Comparison of ENCODE assay signal across 15 cellular contexts in genomic region chr6:36327226-36328009, GRCh38. TPM values are rescaled to one million over a fixed set of nuclear protein-coding genes. Genes with fewer than 3 reads are reported as not detected.
DNase-seq lines count a peak whose midpoint lies in the region; ATAC-seq and TF ChIP-seq lines count a peak whose summit lies in the region.
"Had no signal": no experiment of that assay in that cellular context is flagged by ENCODE, and none has a peak within 500 bp of the region (broad histone marks: within the 10 kb centered on the region; RNA-seq: fewer than 3 reads in every experiment).

No MANE protein-coding gene starts in this region.

- peak overlapping the region; percentile 3 to 98 (median 83) for H3K27ac Mint-ChIP-seq in brain
- no peak overlapping the region for H3K27ac Mint-ChIP-seq in T-helper 17 cell
- H3K27ac Mint-ChIP-seq: stimulated activated naive B cell treated with anti-CD40 and anti-IgM and Interleukin-4, amounts not matched to agents 10 μg/mL and 1 μg/mL and 100 μg/mL, for 72 hours had no signal

- peak overlapping the region in 4 of 5 experiments; percentile 0 to 65 (median 6) for H3K4me3 Mint-ChIP-seq in brain
- no peak overlapping the region for H3K4me3 Mint-ChIP-seq in T-helper 17 cell
- H3K4me3 Mint-ChIP-seq: stimulated activated naive B cell treated with anti-CD40 and anti-IgM and Interleukin-4, amounts not matched to agents 10 μg/mL and 1 μg/mL and 100 μg/mL, for 72 hours had no signal

- H3K36me3 Mint-ChIP-seq in brain (no peaks in the 10 kb centered on the region), T-helper 17 cell (ENCODE audit: low read depth) (peaks cover 5% of the 10 kb centered on the region)
- H3K36me3 Mint-ChIP-seq: stimulated activated naive B cell treated with anti-CD40 and anti-IgM and Interleukin-4, amounts not matched to agents 10 μg/mL and 1 μg/mL and 100 μg/mL, for 72 hours had no signal

- DNase-seq in DMS53 (lab: John Stamatoyannopoulos, UW) (peak; percentile 29), DMS53 treated with DMSO at 0.1 percent for 48 hours (lab: John Stamatoyannopoulos, UW; ENCODE audit: unreplicated experiment) (no peak), COLO668 (lab: John Stamatoyannopoulos, UW; ENCODE audit: unreplicated experiment) (peak; percentile 18), NCI-H345 (lab: John Stamatoyannopoulos, UW) (peak; percentile 77), NCI-H2196 (lab: John Stamatoyannopoulos, UW; ENCODE audit: unreplicated experiment) (no peak), T-helper 17 cell (no peak), HT-29 (ENCODE audit: low spot score) (no peak)
- DNase-seq: heart right ventricle; stimulated activated naive B cell treated with anti-CD40 and anti-IgM and Interleukin-4, amounts not matched to agents 10 μg/mL and 1 μg/mL and 100 μg/mL, for 72 hours; T-helper 9 cell; tibial artery had no signal

- no peak for ATAC-seq in T-helper 17 cell

- H3K9me3 Mint-ChIP-seq in brain, result peaks cover 0 to 2% (median 0%) of the 10 kb centered on the region in 5 experiments
- H3K9me3 Mint-ChIP-seq: stimulated activated naive B cell treated with anti-CD40 and anti-IgM and Interleukin-4, amounts not matched to agents 10 μg/mL and 1 μg/mL and 100 μg/mL, for 72 hours had no signal

- H3K9me3 ChIP-seq in T-helper 17 cell (ENCODE audit: control insufficient read depth, low read length, poor library complexity, severe bottlenecking), result no peaks in the 10 kb centered on the region
- H3K9me3 ChIP-seq: heart right ventricle, tibial artery had no signal

- H3K4me1 Mint-ChIP-seq in brain (peaks cover 71% of the 10 kb centered on the region), T-helper 17 cell (peaks cover 6% of the 10 kb centered on the region)

- TF ChIP-seq CTCF in brain (conservative IDR thresholded peaks at IDR 0.05), result no peak

- H3K27me3 Mint-ChIP-seq in brain (peaks cover 12% of the 10 kb centered on the region), T-helper 17 cell (peaks cover 17% of the 10 kb centered on the region)

RNA-seq across cellular contexts. Expression of gene BNIP5, which starts 9.3 kb away (rescaled TPM):
- not detected for polyA plus RNA-seq in brain (ENCODE audit: insufficient read depth, low read depth, low replicate concordance)
- total RNA-seq in T-helper 17 cell, result not detected
- total RNA-seq in HT-29 (2014; rRNA removed; shearing (Covaris generic)), result 3.6 and 4.6 TPM in 2 replicates
- total RNA-seq: astrocyte, heart right ventricle, lower leg skin, SK-MEL-5 had no signal
- polyA plus RNA-seq: heart right ventricle had no signal

RNA-seq across cellular contexts. Expression of gene PNPLA1, which starts 57.6 kb away (rescaled TPM):
- 0.15 TPM for polyA plus RNA-seq in brain (ENCODE audit: insufficient read depth, low read depth, low replicate concordance)
- under 1 TPM in 1 of 2 donors, not detected in 1; 0.15 TPM for total RNA-seq in T-helper 17 cell
- total RNA-seq in HT-29 (2014; rRNA removed; shearing (Covaris generic)), result 0.23 and 0.38 TPM in 2 replicates
- total RNA-seq: astrocyte, SK-MEL-5 had no signal
- polyA plus RNA-seq: heart right ventricle had no signal

Comparison
In these comparisons a context has a peak if more than half of its experiments do, and no peak if none do; other contexts are left out.
1. DNase-seq: peak in DMS53 (single experiment), COLO668 (single experiment) and NCI-H345 (single experiment); none in DMS53 treated with DMSO at 0.1 percent for 48 hours (single experiment), NCI-H2196 (single experiment), T-helper 17 cell (0 of 3) and HT-29 (single experiment).